8 cellular contexts compared by ENCODE assay signal in the genomic region with DNA sequence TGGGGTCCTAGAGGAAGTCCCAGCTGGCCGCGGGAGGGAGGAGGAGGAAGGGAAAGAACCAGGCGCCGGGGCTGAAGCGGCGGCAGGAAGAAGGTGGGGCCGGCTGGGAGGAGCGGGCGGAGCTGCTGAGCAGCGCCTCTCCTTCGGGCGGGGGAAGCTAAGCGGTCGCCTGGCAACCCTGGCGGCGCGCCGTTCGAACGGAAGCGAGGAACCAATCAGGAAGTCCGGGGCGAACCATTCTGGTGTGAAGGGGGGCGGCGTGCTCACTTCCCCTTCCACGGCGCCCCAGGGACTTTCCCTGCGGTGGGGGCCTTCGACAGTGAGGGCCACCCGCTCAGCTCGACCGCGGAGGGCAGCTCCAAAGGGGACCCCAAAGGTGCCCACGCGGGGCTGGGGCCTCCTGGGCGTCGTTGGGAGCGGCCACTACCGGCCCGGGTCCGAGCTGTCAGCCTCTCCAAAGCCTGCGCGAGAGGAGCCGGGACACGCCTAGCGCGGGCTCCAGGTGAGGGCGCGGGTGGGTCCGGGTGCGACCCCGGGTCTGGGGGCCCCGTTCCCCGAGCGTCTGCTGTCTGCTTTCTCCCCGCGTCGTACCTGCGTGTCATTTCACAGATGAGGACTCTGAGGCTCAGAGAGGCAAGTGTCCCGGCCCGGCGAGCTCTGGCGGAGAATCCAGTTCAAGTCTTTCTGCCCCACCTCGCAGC. TPM values are rescaled to one million over a fixed set of nuclear protein-coding genes. Genes with fewer than 3 reads are reported as not detected.
DNase-seq lines count a peak whose midpoint lies in the region; ATAC-seq and TF ChIP-seq lines count a peak whose summit lies in the region.

FAM110A (plus strand) TSS at position 266 of the 701 bp plus-strand sequence. CDS start 11,090 bp downstream, outside the sequence.

- peak within 1 kb of the TSS; percentile 90 for H3K4me3 ChIP-seq in OCI-LY3 (ENCODE audit: low read length)

- no peaks in the 10 kb centered on the region for H3K27me3 ChIP-seq in OCI-LY3 (ENCODE audit: low read depth, low read length)

- no peaks in the 10 kb centered on the region for H3K9me3 ChIP-seq in OCI-LY3 (ENCODE audit: insufficient read depth, low read length)

- peaks cover 5% of the 10 kb centered on the region; the same call in 1 of the 2 replicates for H4K20me1 ChIP-seq in OCI-LY3 (ENCODE audit: insufficient read depth, low read length)

- ATAC-seq in GM21528 (IDR thresholded peaks at IDR 0.05; ENCODE audit: low FRiP score, unreplicated experiment) = peak; percentile 90

- peaks cover 38% of the 10 kb centered on the region for H3K79me2 ChIP-seq in OCI-LY3 (ENCODE audit: low read length)

- H3K9me3 Mint-ChIP-seq in endothelial cell (ENCODE audit: unreplicated experiment) = peaks cover 5% of the 10 kb centered on the region

- TF ChIP-seq CTCF in OCI-LY3 (IDR thresholded peaks at IDR 0.05; ENCODE audit: low read depth, low read length) (0 out of 2 replicates have a peak, but pooled peaks have one; percentile 5), endothelial cell (IDR thresholded peaks at IDR 0.05; ENCODE audit: unreplicated experiment) (no peak)

- peaks cover 21% of the 10 kb centered on the region for H3K4me1 ChIP-seq in OCI-LY3 (ENCODE audit: low read length)

- peak; percentile 87 for DNase-seq in DMS114 treated with DMSO at 0.1 percent for 48 hours (lab: John Stamatoyannopoulos, UW; ENCODE audit: unreplicated experiment)
- peak; percentile 94 for DNase-seq in HuH-7.5 (ENCODE audit: low spot score)
- peak; percentile 96 for DNase-seq in activated CD8-positive, alpha-beta memory T cell treated with anti-CD3 and anti-CD28 coated beads, Interleukin-2, amount 50 U/mL, for 48 hours
- DNase-seq in endothelial cell (ENCODE audit: low spot score) = peak; percentile 92
- DNase-seq in midbrain (lab: John Stamatoyannopoulos, UW) = peak; percentile 90
- peak; percentile 92 to 94 for DNase-seq in stimulated activated CD8-positive, alpha-beta memory T cell treated with anti-CD3 and anti-CD28 coated beads, Interleukin-15, amount 100 ng/mL, for 48 hours (ENCODE audit: low read depth in 2 of 2)

- peaks cover 5% of the 10 kb centered on the region for H3K27me3 Mint-ChIP-seq in endothelial cell (ENCODE audit: unreplicated experiment)

- H3K36me3 ChIP-seq in OCI-LY3 (replicated peaks; ENCODE audit: low read depth, low read length) = no peaks in the 10 kb centered on the region

- peaks cover 18% of the 10 kb centered on the region for H3K4me1 Mint-ChIP-seq in endothelial cell (ENCODE audit: unreplicated experiment)

- H3K27ac Mint-ChIP-seq in endothelial cell (ENCODE audit: unreplicated experiment) = peak within 1 kb of the TSS; percentile 88

- peak within 1 kb of the TSS; percentile 96 for H2AFZ ChIP-seq in OCI-LY3 (ENCODE audit: low read depth, low read length)

- peak within 1 kb of the TSS; percentile 89 for H3K4me3 Mint-ChIP-seq in endothelial cell (ENCODE audit: unreplicated experiment)

- H3K9ac ChIP-seq in OCI-LY3 (ENCODE audit: low read length) = peak within 1 kb of the TSS; percentile 88

- peak within 1 kb of the TSS; percentile 66 for H3K27ac ChIP-seq in OCI-LY3 (ENCODE audit: low read length)

- H3K4me2 ChIP-seq in OCI-LY3 (ENCODE audit: low read length) = peak within 1 kb of the TSS; percentile 91

- H3K36me3 Mint-ChIP-seq in endothelial cell (ENCODE audit: low read depth, unreplicated experiment) = peaks cover 10% of the 10 kb centered on the region

RNA-seq across cellular contexts. Expression of gene FAM110A, which starts in this region (rescaled TPM):
- total RNA-seq in endothelial cell (ENCODE audit: unreplicated experiment) = 7.2 TPM

Comparison
In these comparisons a context has a peak if more than half of its experiments do, and no peak if none do; other contexts are left out.
1. Peak in every context shown above with its lines: DNase-seq, ATAC-seq, H3K4me3 ChIP-seq and H3K27ac ChIP-seq.